In genomic region chr20:57323034-57323433, GRCh38 we compare ENCODE assay signal across 9 cellular contexts. TPM values are rescaled to one million over a fixed set of nuclear protein-coding genes. Genes with fewer than 3 reads are reported as not detected.
DNase-seq lines count a peak whose midpoint lies in the region; TF ChIP-seq lines count a peak whose summit lies in the region.
"Had no signal": no experiment of that assay in that cellular context is flagged by ENCODE, and none has a peak within 500 bp of the region (broad histone marks: within the 10 kb centered on the region; RNA-seq: fewer than 3 reads in every experiment).

No MANE protein-coding gene starts in this region.

- no peak overlapping the region for H3K4me3 ChIP-seq in adrenal gland
- H3K4me3 ChIP-seq: SJSA1 had no signal

- no peaks in the 10 kb centered on the region for H3K36me3 ChIP-seq in adrenal gland (replicated peaks in 1 of 2)
- H3K36me3 ChIP-seq: SJSA1 had no signal

- TF ChIP-seq POLR2A in adrenal gland (IDR thresholded peaks at IDR 0.05) = no peak

- peaks cover 3% of the 10 kb centered on the region for H3K27me3 ChIP-seq in adrenal gland

- H3K9me3 ChIP-seq in adrenal gland (replicated peaks in 1 of 3) = no peaks in the 10 kb centered on the region
- H3K9me3 ChIP-seq: SJSA1 had no signal

- TF ChIP-seq CTCF in adrenal gland (IDR thresholded peaks at IDR 0.05) = no peak

- WGBS in adrenal gland, 4 donors = 24 to 46% (median 36%) methylated on average over 5 to 6 of the region's 6 CpGs

- no peaks in the 10 kb centered on the region for H3K4me1 ChIP-seq in adrenal gland (replicated peaks in 1 of 2)
- H3K4me1 ChIP-seq: SJSA1 had no signal

- no peak overlapping the region for H3K27ac ChIP-seq in adrenal gland
- H3K27ac ChIP-seq: SJSA1 had no signal

- DNase-seq in ELR (ENCODE audit: low read depth) (peak; percentile 21), LoVo (ENCODE audit: low spot score) (peak; percentile 78), ecto neural progenitor cell (ENCODE audit: low spot score) (peak; percentile 72), posterior cingulate gyrus (peak in 8 of 10 donors; percentile 17 to 92 (median 56)), NCI-H774 (lab: John Stamatoyannopoulos, UW) (no peak), NCI-H2081 treated with DMSO at 0.1 percent for 48 hours (lab: John Stamatoyannopoulos, UW) (no peak), SW 1271 (lab: John Stamatoyannopoulos, UW) (no peak), adrenal gland (no peak)

- intact Hi-C loops in posterior cingulate gyrus (cut with DNase I) (no loop called here), adrenal gland (cut with DNase I) (no loop called here)

RNA-seq across cellular contexts. Expression of gene SPO11, which starts 6.6 kb away (rescaled TPM):
- total RNA-seq in adrenal gland = not detected
- not detected for polyA plus RNA-seq in adrenal gland
- total RNA-seq: SJSA1 had no signal

RNA-seq across cellular contexts. Expression of gene RAE1, which starts 28.0 kb away (rescaled TPM):
- 10 to 100 TPM; 14.4 to 25.9 (median 22.5) TPM for total RNA-seq in adrenal gland
- polyA plus RNA-seq in adrenal gland = 10 to 100 TPM in 1 of 3 donors, 1 to 10 TPM in 2; 8.8 to 46.9 (median 9.7) TPM

RNA-seq across cellular contexts. Expression of gene BMP7, which starts 56.6 kb away (rescaled TPM):
- 1 to 10 TPM in 3 of 8 donors, under 1 TPM in 2, not detected in 3; 0.74 to 6.7 (median 3.2) TPM for total RNA-seq in adrenal gland
- 1 to 10 TPM; 1.2 to 6.2 (median 2.2) TPM for polyA plus RNA-seq in adrenal gland
- total RNA-seq: SJSA1 had no signal

Comparison
In these comparisons a context has a peak if more than half of its experiments do, and no peak if none do; other contexts are left out.
1. DNase-seq: peak in ELR (single experiment), LoVo (single experiment), ecto neural progenitor cell (single experiment) and posterior cingulate gyrus (8 of 10); none in NCI-H774 (single experiment), NCI-H2081 treated with DMSO at 0.1 percent for 48 hours (single experiment), SW 1271 (0 of 2) and adrenal gland (0 of 7).